Comparison of ENCODE assay signal across 19 cellular contexts in the genomic region with DNA sequence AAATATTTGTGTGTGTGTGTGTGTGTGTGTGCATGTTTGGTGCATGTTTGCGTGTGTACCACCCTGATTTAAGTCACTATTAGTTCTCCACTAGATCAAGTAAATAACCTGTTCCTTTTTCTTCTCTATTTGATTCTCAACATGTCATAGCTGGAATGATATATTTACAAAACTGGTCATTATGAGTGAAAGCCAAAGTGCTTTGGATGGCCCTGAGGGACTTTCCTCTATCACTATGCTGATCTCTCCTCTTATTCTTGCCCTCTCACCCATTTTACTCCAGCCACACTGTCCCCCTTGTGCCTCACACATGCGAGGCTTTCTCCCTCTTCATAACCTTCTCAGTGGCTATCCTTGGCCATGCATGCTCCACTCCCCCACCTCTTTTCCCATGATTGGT.
"Had no signal": no experiment of that assay in that cellular context is flagged by ENCODE, and none has a peak within 500 bp of the region (broad histone marks: within the 10 kb centered on the region; RNA-seq: fewer than 3 reads in every experiment).

No MANE protein-coding gene starts in this region.

- H3K4me1 ChIP-seq: gastroesophageal sphincter had no signal

- DNase-seq: activated CD4-positive, alpha-beta T cell treated with anti-CD3 and anti-CD28 coated beads, Interleukin-2, amount 10 ng/mL, durations not matched to agents 7 days and 5 days; activated CD4-positive, CD25-positive, alpha-beta regulatory T cell treated with anti-CD3 and anti-CD28 coated beads, Interleukin-2, amount 50 U/mL, for 72 hours; activated CD8-positive, alpha-beta T cell treated with anti-CD3 and anti-CD28 coated beads for 36 hours; activated gamma-delta T cell; activated naive CD4-positive, alpha-beta T cell treated with anti-CD3 and anti-CD28 coated beads, Interleukin-2, amount 50 U/mL, for 16 hours; activated naive CD8-positive, alpha-beta T cell treated with anti-CD3 and anti-CD28 coated beads, Interleukin-2, amount 50 U/mL, for 24 hours; cerebellar nuclear complex; head of caudate nucleus; hypothalamus; left cardiac atrium; ovary; right cardiac atrium; stimulated activated CD4-positive, alpha-beta T cell treated with anti-CD3 and anti-CD28 coated beads, Interleukin-12 subunit alpha, Interleukin-12 subunit beta, amount 100 ng/mL, for 4 hours; stimulated activated CD4-positive, alpha-beta T cell treated with anti-CD3 and anti-CD28 coated beads, Interleukin-4, amount 100 ng/mL, for 4 hours; stimulated activated naive CD8-positive, alpha-beta T cell treated with anti-CD3 and anti-CD28 coated beads, Interleukin-15, Interleukin-2, amounts not matched to agents 100 U/mL and 50 U/mL, for 24 hours had no signal

- H3K36me3 ChIP-seq: gastroesophageal sphincter, neutrophil, ovary had no signal

- H3K27ac ChIP-seq: coronary artery, gastroesophageal sphincter, neutrophil, ovary, VCaP had no signal

- H3K4me3 ChIP-seq: coronary artery, gastroesophageal sphincter, ovary had no signal

- ATAC-seq: activated CD8-positive, alpha-beta T cell treated with anti-CD3 and anti-CD28 coated beads for 36 hours; activated naive CD8-positive, alpha-beta T cell treated with anti-CD3 and anti-CD28 coated beads, Interleukin-2, amount 50 U/mL, for 24 hours; gastroesophageal sphincter; left cardiac atrium; right cardiac atrium; stimulated activated naive CD8-positive, alpha-beta T cell treated with anti-CD3 and anti-CD28 coated beads, Interleukin-15, Interleukin-2, amounts not matched to agents 100 U/mL and 50 U/mL, for 24 hours had no signal

- H3K27me3 ChIP-seq: gastroesophageal sphincter, neutrophil, ovary had no signal

- H3K9me3 ChIP-seq: gastroesophageal sphincter, neutrophil, ovary had no signal
